21 cellular contexts compared by ENCODE assay signal in genomic region chr9:137074657-137075274, GRCh38. TPM values are rescaled to one million over a fixed set of nuclear protein-coding genes. Genes with fewer than 3 reads are reported as not detected.
DNase-seq lines count a peak whose midpoint lies in the region; ATAC-seq, FAIRE-seq and TF ChIP-seq lines count a peak whose summit lies in the region.
"Had no signal": no experiment of that assay in that cellular context is flagged by ENCODE, and none has a peak within 500 bp of the region (broad histone marks: within the 10 kb centered on the region; RNA-seq: fewer than 3 reads in every experiment).

No MANE protein-coding gene starts in this region.

- intact Hi-C loops in GM12878 (cut with micrococcal nuclease; ENCODE audit: unreplicated experiment) (no loop called here), natural killer cell (cut with micrococcal nuclease) (no loop called here)

- WGBS in GM12878 (ENCODE audit: insufficient coverage, insufficient replicate concordance, low lambda C conversion rate, missing lambda C conversion rate) = 22% methylated on average over 12 of the region's 12 CpGs

- no peaks in the 10 kb centered on the region for H3K27me3 ChIP-seq in CD8-positive, alpha-beta memory T cell (ENCODE audit: insufficient read depth, low read length, poor library complexity, severe bottlenecking)
- H3K27me3 ChIP-seq in GM12878 (replicated peaks in 1 of 2; ENCODE audit: control insufficient read depth in 2 of 2, insufficient read depth in 2 of 2, low read length in 1 of 2) = no peaks in the 10 kb centered on the region
- H3K27me3 ChIP-seq: vagina had no signal

- peak; percentile 24 for ATAC-seq in GM12878
- no peak for ATAC-seq in natural killer cell
- ATAC-seq: activated T-helper 17 cell treated with anti-CD3 and anti-CD28 coated beads, Interleukin-2, amount 50 U/mL, for 72 hours; naive thymus-derived CD4-positive, alpha-beta T cell had no signal

- SMC1A ChIA-PET in GM12878 (lab: Charles Lee; ENCODE audit: uncharacterized antibody, unreplicated experiment) = interaction anchor here (1.0 kb wide), 2 partner anchors 12 to 21 kb away, joined by 3 to 5 read pairs; partner anchors contain the start of gene MAN1B1

- no peaks in the 10 kb centered on the region for H3K9me3 Mint-ChIP-seq in CD8-positive, alpha-beta memory T cell
- no peaks in the 10 kb centered on the region for H3K9me3 Mint-ChIP-seq in natural killer cell
- H3K9me3 Mint-ChIP-seq: activated T-helper 17 cell treated with anti-CD3 and anti-CD28 coated beads, Interleukin-2, amount 50 U/mL, for 72 hours; naive thymus-derived CD4-positive, alpha-beta T cell; T-helper 1 cell treated with Interleukin-12 subunit alpha and Interleukin-12 subunit beta and Interleukin-4 antibody, amounts not matched to agents 30 μg/mL and 1 μg/mL, for 36 hours had no signal

- H3K4me3 Mint-ChIP-seq in CD8-positive, alpha-beta memory T cell = peak overlapping the region in 4 of 7 donors; percentile 15 to 77 (median 44)
- no peak overlapping the region for H3K4me3 Mint-ChIP-seq in natural killer cell
- H3K4me3 Mint-ChIP-seq: activated T-helper 17 cell treated with anti-CD3 and anti-CD28 coated beads, Interleukin-2, amount 50 U/mL, for 72 hours; T-helper 1 cell treated with Interleukin-12 subunit alpha and Interleukin-12 subunit beta and Interleukin-4 antibody, amounts not matched to agents 30 μg/mL and 1 μg/mL, for 36 hours had no signal

- peaks cover 10% of the 10 kb centered on the region for H3K79me2 ChIP-seq in GM12878 (ENCODE audit: control insufficient read depth, insufficient read depth, low read length)

- H3K4me2 ChIP-seq in GM12878 (ENCODE audit: control insufficient read depth, insufficient read depth) = peak overlapping the region; percentile 50

- no TSS peak for BruUV-seq in GM12878 (replicated peaks; lab: Mats Ljungman, UMichigan)

- POLR2A ChIA-PET in CD8-positive, alpha-beta memory T cell (lab: Charles Lee) = no interaction called here
- POLR2A ChIA-PET in HEK293 (lab: Yijun Ruan, JAX) (interaction anchor here (0.9 kb wide), 1 partner anchor 12 kb away, joined by 3 read pairs; the partner anchor contains the start of gene MAN1B1), GM12878 (lab: Charles Lee) (interaction anchor here (1.1 to 1.3 kb wide), 2 partner anchors 12 to 21 kb away, joined by 3 to 8 read pairs; partner anchors contain the start of gene MAN1B1)

- FAIRE-seq in GM12878 (lab: Jason Lieb, UNC) (peak; percentile 44), D721Med (lab: Jason Lieb, UNC) (no peak)
- FAIRE-seq: bronchial epithelial cell had no signal

- no peak for TF ChIP-seq POLR2A in GM12878 (IDR thresholded peaks at IDR 0.05; ENCODE audit: low read depth, low read length)

- CTCF ChIA-PET in CD8-positive, alpha-beta memory T cell (lab: Charles Lee) = interaction anchor here (2.7 kb wide), 1 partner anchor 11 kb away, joined by 11 read pairs; the partner anchor contains the start of gene MAN1B1
- CTCF ChIA-PET in HEK293 (lab: Yijun Ruan, JAX) = interaction anchor here (0.7 to 1.2 kb wide), 5 partner anchors 9 to 260 kb away, joined by 3 to 8 read pairs (median 4); no protein-coding TSS in a partner anchor
- CTCF ChIA-PET in GM12878 (lab: Yijun Ruan, JAX) = interaction anchor here (1.4 kb wide), 1 partner anchor 8 kb away, joined by 3 read pairs; no protein-coding TSS in a partner anchor

- H3K4me1 ChIP-seq in CD8-positive, alpha-beta memory T cell (ENCODE audit: insufficient read depth, low read length) = peaks cover 14% of the 10 kb centered on the region
- H3K4me1 ChIP-seq in HEK293 (ENCODE audit: control insufficient read depth, insufficient read depth, low read length) (peaks cover 3% of the 10 kb centered on the region), GM12878 (ENCODE audit: control insufficient read depth, insufficient read depth, low read length) (peaks cover 25% of the 10 kb centered on the region)

- H3K27me3 Mint-ChIP-seq in CD8-positive, alpha-beta memory T cell = no peaks in the 10 kb centered on the region
- H3K27me3 Mint-ChIP-seq in natural killer cell (ENCODE audit: low read depth in 2 of 2) = no peaks in the 10 kb centered on the region
- H3K27me3 Mint-ChIP-seq: activated T-helper 17 cell treated with anti-CD3 and anti-CD28 coated beads, Interleukin-2, amount 50 U/mL, for 72 hours; naive thymus-derived CD4-positive, alpha-beta T cell had no signal

- peaks cover 0 to 3% (median 0%) of the 10 kb centered on the region in 3 donors for H3K36me3 Mint-ChIP-seq in CD8-positive, alpha-beta memory T cell
- no peaks in the 10 kb centered on the region for H3K36me3 Mint-ChIP-seq in natural killer cell

- TF ChIP-seq EP300 in GM12878 (IDR thresholded peaks at IDR 0.05; ENCODE audit: borderline replicate concordance in 1 of 2, control insufficient read depth in 1 of 2, low read depth in 2 of 2, low read length in 2 of 2) = no peak

- H3K9ac ChIP-seq in GM12878 (ENCODE audit: control insufficient read depth, insufficient read depth, low read length) = peak overlapping the region; percentile 13; the same call in 1 of the 2 replicates

- no peak for TF ChIP-seq RAD21 in GM12878 (IDR thresholded peaks at IDR 0.05; ENCODE audit: insufficient read depth, low read depth, low read length)

- H3K36me3 ChIP-seq in CD8-positive, alpha-beta memory T cell (ENCODE audit: insufficient read depth, low read length) = peaks cover under 1% of the 10 kb centered on the region
- H3K36me3 ChIP-seq in HEK293 (ENCODE audit: control insufficient read depth in 2 of 2, insufficient read depth in 1 of 2, low read length in 2 of 2) (peaks cover 0 to 14% of the 10 kb centered on the region in 2 experiments; a peak in 1 of 3 replicates), GM12878 (ENCODE audit: control insufficient read depth in 2 of 2, insufficient read depth in 2 of 2, low read length in 1 of 2) (peaks cover 0 to 4% of the 10 kb centered on the region in 2 experiments; a peak in 1 of 4 replicates)

- RAD21 ChIA-PET in GM12878 (lab: Charles Lee; ENCODE audit: unreplicated experiment) = interaction anchor here (1.2 kb wide), 1 partner anchor 21 kb away, joined by 4 read pairs; no protein-coding TSS in a partner anchor

- H4K20me1 ChIP-seq in GM12878 (ENCODE audit: control insufficient read depth, insufficient read depth) = no peaks in the 10 kb centered on the region; the same call in 1 of the 2 replicates

- H3K27ac Mint-ChIP-seq in CD8-positive, alpha-beta memory T cell = peak overlapping the region in 2 of 8 donors; percentile 55 to 67
- H3K27ac Mint-ChIP-seq in natural killer cell = no peak overlapping the region
- H3K27ac Mint-ChIP-seq: activated T-helper 17 cell treated with anti-CD3 and anti-CD28 coated beads, Interleukin-2, amount 50 U/mL, for 72 hours; T-helper 1 cell treated with Interleukin-12 subunit alpha and Interleukin-12 subunit beta and Interleukin-4 antibody, amounts not matched to agents 30 μg/mL and 1 μg/mL, for 36 hours had no signal

- no peak overlapping the region for H3K4me3 ChIP-seq in CD8-positive, alpha-beta memory T cell (ENCODE audit: low read length)
- no peak overlapping the region for H3K4me3 ChIP-seq in HEK293 (ENCODE audit: low read depth, low read length)
- no peak overlapping the region for H3K4me3 ChIP-seq in GM12878
- H3K4me3 ChIP-seq in skin epidermis = no peak overlapping the region
- H3K4me3 ChIP-seq: adrenal gland, vagina had no signal

- H3K27ac ChIP-seq in CD8-positive, alpha-beta memory T cell (ENCODE audit: low read depth, low read length) = no peak overlapping the region
- H3K27ac ChIP-seq in HEK293 (ENCODE audit: extremely low read depth, low read depth, low read length) (no peak overlapping the region), GM12878 (ENCODE audit: control insufficient read depth, insufficient read depth) (0 out of 2 replicates have a peak overlapping the region, but pooled peaks have one; percentile 36), skin epidermis (peak overlapping the region in 14 of 21 experiments; percentile 12 to 81 (median 49))
- H3K27ac ChIP-seq: adrenal gland, vagina, VCaP had no signal

- no peaks in the 10 kb centered on the region for H3K9me3 ChIP-seq in CD8-positive, alpha-beta memory T cell (ENCODE audit: low read length)
- H3K9me3 ChIP-seq in HEK293 (ENCODE audit: control insufficient read depth, insufficient read depth, low read depth, low read length) (no peaks in the 10 kb centered on the region), GM12878 (replicated peaks; ENCODE audit: control insufficient read depth, insufficient read depth, low read length) (no peaks in the 10 kb centered on the region)
- H3K9me3 ChIP-seq: adrenal gland, vagina had no signal

- H3K4me1 Mint-ChIP-seq in CD8-positive, alpha-beta memory T cell = peaks cover 0 to 13% (median 7%) of the 10 kb centered on the region in 3 donors
- H3K4me1 Mint-ChIP-seq in natural killer cell = peaks cover 0 to 21% of the 10 kb centered on the region in 2 donors

- H2AFZ ChIP-seq in GM12878 (ENCODE audit: control insufficient read depth, low read depth, low read length) = peak overlapping the region; percentile 72

- in situ Hi-C loops in GM12878 (cut with MboI) = no loop called here

- TF ChIP-seq CTCF in HEK293 (tag by site-specific recombination; IDR thresholded peaks at IDR 0.05) (no peak), GM12878 (IDR thresholded peaks at IDR 0.05 in 2 of 3, conservative IDR thresholded peaks at IDR 0.05 in 1 of 3; ENCODE audit: control insufficient read depth in 2 of 3, extremely low read depth in 1 of 3, insufficient read depth in 1 of 3, low read depth in 3 of 3, low read length in 3 of 3) (no peak), D721Med (IDR thresholded peaks at IDR 0.05; ENCODE audit: insufficient read depth, missing control alignments) (no peak), natural killer cell (IDR thresholded peaks at IDR 0.05) (no peak)

- no peak for DNase-seq in CD8-positive, alpha-beta memory T cell
- no peak for DNase-seq in GM12878 (ENCODE audit: low read depth, low spot score)
- DNase-seq in D721Med (ENCODE audit: insufficient read length, low spot score) = no peak
- no peak for DNase-seq in natural killer cell
- DNase-seq in HPDE6-E6E7 (ENCODE audit: extremely low spot score) = no peak
- DNase-seq: adrenal gland; islet precursor cell; mesenchymal stem cell; naive thymus-derived CD4-positive, alpha-beta T cell; NCI-H1694 treated with DMSO at 0.1 percent for 48 hours; Right ventricle myocardium superior; stimulated activated CD4-positive, alpha-beta T cell treated with anti-CD3 and anti-CD28 coated beads, Interleukin-2, amount 100 ng/mL, for 48 hours had no signal

RNA-seq across cellular contexts. Expression of gene UAP1L1, which starts 2.6 kb away (rescaled TPM):
- total RNA-seq in CD8-positive, alpha-beta memory T cell = 10 to 100 TPM; 15.3 to 15.5 TPM
- polyA plus RNA-seq in CD8-positive, alpha-beta memory T cell = 4.6 TPM
- 40.5 and 46.8 TPM in 2 replicates for total RNA-seq in GM12878 (2013; cell fraction: nucleolus; rRNA removed)
- total RNA-seq in GM12878 (2014; rRNA removed) = 9.3 and 9.5 TPM in 2 replicates
- total RNA-seq in GM12878 (2014; rRNA removed; fragmentation: Illumina TruSeq; extraction: Trizol) = 4.4 and 4.6 TPM in 2 replicates
- 14.5 and 15.7 TPM in 2 replicates for total RNA-seq in GM12878 (2021)
- polyA plus RNA-seq in GM12878 (2011; ENCODE audit: low read depth) = 8.1 TPM
- 5.3 and 6.2 TPM in 2 replicates for polyA plus RNA-seq in GM12878 (2011; rRNA removed)
- polyA plus RNA-seq in GM12878 (2011; cell fraction: cytosol; rRNA removed) = 11.5 and 11.7 TPM in 2 replicates
- polyA plus RNA-seq in GM12878 (2011; cell fraction: nucleus; rRNA removed) = 80.3 and 92.7 TPM in 2 replicates
- polyA plus RNA-seq in GM12878 (2012) = 18.4 and 25.7 TPM in 2 replicates
- 4.4 and 8.7 TPM in 2 replicates for polyA plus RNA-seq in GM12878 (2014; fragmentation: Illumina TruSeq; extraction: Trizol)
- 1 to 10 TPM in 1 of 2 experiments, under 1 TPM in 1; 0.29 to 1.2 TPM for polyA plus RNA-seq in GM12878 (2014; fragmentation: Nextera tagmentation; extraction: Ambion mirVana)
- polyA plus RNA-seq in GM12878 (2014; rRNA removed) = 12.8 and 13.8 TPM in 2 replicates
- polyA plus RNA-seq in GM12878 (2016; fragmentation: Nextera tagmentation; extraction: Ambion mirVana) = 1 to 10 TPM; 1.5 to 5.4 TPM
- 2.8 and 6.5 TPM in 2 replicates for polyA minus RNA-seq in GM12878 (2011; rRNA and poly(A)+ RNA removed)
- polyA minus RNA-seq in GM12878 (2011; cell fraction: cytosol; rRNA and poly(A)+ RNA removed) = 2.1 and 5.1 TPM in 2 replicates
- 17.6 and 18.0 TPM in 2 replicates for polyA minus RNA-seq in GM12878 (2011; cell fraction: nucleus; rRNA and poly(A)+ RNA removed)
- 10 to 100 TPM; 10.5 to 25.8 (median 19.3) TPM for total RNA-seq in natural killer cell

RNA-seq across cellular contexts. Expression of gene SAPCD2, which starts 4.4 kb away (rescaled TPM):
- total RNA-seq in CD8-positive, alpha-beta memory T cell = 10 to 100 TPM; 11.5 to 12.7 TPM
- 0.15 TPM for polyA plus RNA-seq in CD8-positive, alpha-beta memory T cell
- 8.6 and 9.4 TPM in 2 replicates for total RNA-seq in GM12878 (2013; cell fraction: nucleolus; rRNA removed)
- total RNA-seq in GM12878 (2014; rRNA removed) = 29.3 and 35.2 TPM in 2 replicates
- 8.2 and 10.7 TPM in 2 replicates for total RNA-seq in GM12878 (2014; rRNA removed; fragmentation: Illumina TruSeq; extraction: Trizol)
- 30.0 and 32.5 TPM in 2 replicates for total RNA-seq in GM12878 (2021)
- polyA plus RNA-seq in GM12878 (2011; ENCODE audit: low read depth) = 1.1 TPM
- polyA plus RNA-seq in GM12878 (2011; rRNA removed) = 3.7 and 6.7 TPM in 2 replicates
- 10.4 and 19.8 TPM in 2 replicates for polyA plus RNA-seq in GM12878 (2011; cell fraction: cytosol; rRNA removed)
- polyA plus RNA-seq in GM12878 (2011; cell fraction: nucleus; rRNA removed) = 21.3 and 25.1 TPM in 2 replicates
- polyA plus RNA-seq in GM12878 (2012) = 4.4 and 5.8 TPM in 2 replicates
- polyA plus RNA-seq in GM12878 (2014; fragmentation: Illumina TruSeq; extraction: Trizol) = 2.4 and 6.2 TPM in 2 replicates
- 1 to 10 TPM; 1.6 to 2.0 TPM for polyA plus RNA-seq in GM12878 (2014; fragmentation: Nextera tagmentation; extraction: Ambion mirVana)
- polyA plus RNA-seq in GM12878 (2014; rRNA removed) = 26.6 and 30.9 TPM in 2 replicates
- 1 to 10 TPM; 3.3 to 7.7 TPM for polyA plus RNA-seq in GM12878 (2016; fragmentation: Nextera tagmentation; extraction: Ambion mirVana)
- 4.2 and 10.7 TPM in 2 replicates for polyA minus RNA-seq in GM12878 (2011; rRNA and poly(A)+ RNA removed)
- 7.2 and 7.8 TPM in 2 replicates for polyA minus RNA-seq in GM12878 (2011; cell fraction: cytosol; rRNA and poly(A)+ RNA removed)
- polyA minus RNA-seq in GM12878 (2011; cell fraction: nucleus; rRNA and poly(A)+ RNA removed) = 4.6 and 11.4 TPM in 2 replicates
- total RNA-seq in natural killer cell = 1 to 10 TPM in 2 of 3 donors, under 1 TPM in 1; 0.59 to 2.6 (median 1.0) TPM

RNA-seq across cellular contexts. Expression of gene MAN1B1, which starts 12.0 kb away (rescaled TPM):
- total RNA-seq in CD8-positive, alpha-beta memory T cell = 10 to 100 TPM; 31.9 to 32.7 TPM
- polyA plus RNA-seq in CD8-positive, alpha-beta memory T cell = 39.3 TPM
- 99.1 and 110 TPM in 2 replicates for total RNA-seq in GM12878 (2013; cell fraction: nucleolus; rRNA removed)
- total RNA-seq in GM12878 (2014; rRNA removed) (27.2 and 34.1 TPM in 2 replicates), GM12878 (2014; rRNA removed; fragmentation: Illumina TruSeq; extraction: Trizol) (16.3 and 21.4 TPM in 2 replicates), GM12878 (2021) (27.1 and 33.3 TPM in 2 replicates), natural killer cell (10 to 100 TPM; 75.1 to 99.4 (median 80.4) TPM)
- polyA plus RNA-seq in GM12878 (2011; ENCODE audit: low read depth) = 12.4 TPM
- polyA plus RNA-seq in GM12878 (2011; rRNA removed) (23.7 and 31.2 TPM in 2 replicates), GM12878 (2014; fragmentation: Illumina TruSeq; extraction: Trizol) (14.8 and 23.5 TPM in 2 replicates), GM12878 (2014; fragmentation: Nextera tagmentation; extraction: Ambion mirVana) (1 to 10 TPM in 1 of 2 experiments, under 1 TPM in 1; 0.71 to 2.0 TPM), GM12878 (2014; rRNA removed) (23.4 and 28.4 TPM in 2 replicates), GM12878 (2016; fragmentation: Nextera tagmentation; extraction: Ambion mirVana) (10 to 100 TPM; 21.9 to 22.1 TPM)
- polyA plus RNA-seq in GM12878 (2011; cell fraction: cytosol; rRNA removed) = 31.1 and 38.7 TPM in 2 replicates
- 144 and 148 TPM in 2 replicates for polyA plus RNA-seq in GM12878 (2011; cell fraction: nucleus; rRNA removed)
- polyA plus RNA-seq in GM12878 (2012) = 27.2 and 31.7 TPM in 2 replicates
- polyA minus RNA-seq in GM12878 (2011; rRNA and poly(A)+ RNA removed) = 46.7 and 53.3 TPM in 2 replicates
- 12.2 and 12.3 TPM in 2 replicates for polyA minus RNA-seq in GM12878 (2011; cell fraction: cytosol; rRNA and poly(A)+ RNA removed)
- 43.0 and 58.7 TPM in 2 replicates for polyA minus RNA-seq in GM12878 (2011; cell fraction: nucleus; rRNA and poly(A)+ RNA removed)

RNA-seq across cellular contexts. Expression of gene ENTPD2, which starts 20.9 kb away (rescaled TPM):
- total RNA-seq in CD8-positive, alpha-beta memory T cell = not detected
- polyA plus RNA-seq in CD8-positive, alpha-beta memory T cell = not detected
- 2.4 and 2.8 TPM in 2 replicates for total RNA-seq in GM12878 (2013; cell fraction: nucleolus; rRNA removed)
- total RNA-seq in GM12878 (2014; rRNA removed) (0.05 and 0.40 TPM in 2 replicates), GM12878 (2014; rRNA removed; fragmentation: Illumina TruSeq; extraction: Trizol) (not detected in 2 replicates), GM12878 (2021) (1.4 and 2.0 TPM in 2 replicates), natural killer cell (not detected)
- 0.47 TPM for polyA plus RNA-seq in GM12878 (2011; ENCODE audit: low read depth)
- polyA plus RNA-seq in GM12878 (2011; rRNA removed) (0.19 TPM in 1 of 2 replicates, not detected in the other), GM12878 (2014; fragmentation: Illumina TruSeq; extraction: Trizol) (0.18 TPM in 1 of 2 replicates, not detected in the other), GM12878 (2014; fragmentation: Nextera tagmentation; extraction: Ambion mirVana) (under 1 TPM in 1 of 2 experiments, not detected in 1; 0.15 TPM), GM12878 (2014; rRNA removed) (0.91 and 1.2 TPM in 2 replicates), GM12878 (2016; fragmentation: Nextera tagmentation; extraction: Ambion mirVana) (1 to 10 TPM; 1.5 to 1.8 TPM)
- 0.22 and 0.43 TPM in 2 replicates for polyA plus RNA-seq in GM12878 (2011; cell fraction: cytosol; rRNA removed)
- polyA plus RNA-seq in GM12878 (2011; cell fraction: nucleus; rRNA removed) = 2.8 and 3.3 TPM in 2 replicates
- polyA plus RNA-seq in GM12878 (2012) = 1.8 and 4.3 TPM in 2 replicates
- polyA minus RNA-seq in GM12878 (2011; rRNA and poly(A)+ RNA removed) = not detected in 2 replicates
- not detected in 2 replicates for polyA minus RNA-seq in GM12878 (2011; cell fraction: cytosol; rRNA and poly(A)+ RNA removed)
- 0.36 TPM in 1 of 2 replicates, not detected in the other for polyA minus RNA-seq in GM12878 (2011; cell fraction: nucleus; rRNA and poly(A)+ RNA removed)
- total RNA-seq: activated CD8-positive, alpha-beta memory T cell treated with anti-CD3 and anti-CD28 coated beads for 36 hours; glomerular endothelial cell; naive thymus-derived CD4-positive, alpha-beta T cell had no signal
- polyA plus RNA-seq: naive thymus-derived CD4-positive, alpha-beta T cell had no signal

RNA-seq across cellular contexts. Expression of gene NPDC1, which starts 28.8 kb away (rescaled TPM):
- 10 to 100 TPM; 24.6 to 27.5 TPM for total RNA-seq in CD8-positive, alpha-beta memory T cell
- 38.4 TPM for polyA plus RNA-seq in CD8-positive, alpha-beta memory T cell
- 0.49 and 0.92 TPM in 2 replicates for total RNA-seq in GM12878 (2013; cell fraction: nucleolus; rRNA removed)
- 0.11 and 1.2 TPM in 2 replicates for total RNA-seq in GM12878 (2014; rRNA removed)
- 0.13 TPM in 1 of 2 replicates, not detected in the other for total RNA-seq in GM12878 (2014; rRNA removed; fragmentation: Illumina TruSeq; extraction: Trizol)
- 0.64 and 1.5 TPM in 2 replicates for total RNA-seq in GM12878 (2021)
- not detected for polyA plus RNA-seq in GM12878 (2011; ENCODE audit: low read depth)
- 0.14 and 0.19 TPM in 2 replicates for polyA plus RNA-seq in GM12878 (2011; rRNA removed)
- polyA plus RNA-seq in GM12878 (2011; cell fraction: cytosol; rRNA removed) = 0.06 and 0.10 TPM in 2 replicates
- polyA plus RNA-seq in GM12878 (2011; cell fraction: nucleus; rRNA removed) = 1.9 TPM in 2 replicates
- polyA plus RNA-seq in GM12878 (2012) = 0.72 and 1.2 TPM in 2 replicates
- polyA plus RNA-seq in GM12878 (2014; fragmentation: Illumina TruSeq; extraction: Trizol) = 0.04 TPM in 1 of 2 replicates, not detected in the other
- not detected for polyA plus RNA-seq in GM12878 (2014; fragmentation: Nextera tagmentation; extraction: Ambion mirVana)
- polyA plus RNA-seq in GM12878 (2014; rRNA removed) = 0.42 and 0.58 TPM in 2 replicates
- polyA plus RNA-seq in GM12878 (2016; fragmentation: Nextera tagmentation; extraction: Ambion mirVana) = 1 to 10 TPM; 1.1 to 1.7 TPM
- not detected in 2 replicates for polyA minus RNA-seq in GM12878 (2011; rRNA and poly(A)+ RNA removed)
- 1.5 and 2.7 TPM in 2 replicates for polyA minus RNA-seq in GM12878 (2011; cell fraction: cytosol; rRNA and poly(A)+ RNA removed)
- 0.38 TPM in 1 of 2 replicates, not detected in the other for polyA minus RNA-seq in GM12878 (2011; cell fraction: nucleus; rRNA and poly(A)+ RNA removed)
- total RNA-seq in natural killer cell = 1 to 10 TPM in 2 of 3 donors, under 1 TPM in 1; 0.87 to 5.6 (median 3.4) TPM

Comparison
In these comparisons a context has a peak if more than half of its experiments do, and no peak if none do; other contexts are left out.
1. H3K27ac ChIP-seq: peak in GM12878 (single experiment) and skin epidermis (14 of 21); none in CD8-positive, alpha-beta memory T cell (single experiment) and HEK293 (single experiment).